In the genomic region with DNA sequence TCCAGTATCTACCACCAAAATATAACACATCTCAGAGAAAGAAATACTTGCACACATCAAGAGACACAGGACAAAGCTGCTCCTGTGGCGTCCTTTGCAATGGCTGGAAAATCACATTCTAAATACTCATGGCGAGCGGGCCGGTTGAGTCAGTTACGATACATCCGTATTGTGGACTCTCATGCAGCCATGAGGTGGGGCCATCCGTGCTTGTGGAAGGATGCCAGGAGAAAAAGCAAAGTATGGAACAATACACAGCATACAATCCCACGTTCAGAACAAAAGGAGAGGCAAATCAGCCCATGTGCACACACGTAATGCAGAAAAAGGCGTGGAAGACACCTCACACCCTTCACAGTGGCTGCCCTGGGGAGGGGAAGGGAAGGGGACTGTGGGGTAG, we compare ENCODE assay signal across 15 cellular contexts. TPM values are rescaled to one million over a fixed set of nuclear protein-coding genes. Genes with fewer than 3 reads are reported as not detected.
A peak's percentile ranks its signal among the peaks of the same experiment; 100 is the strongest.
DNase-seq lines count a peak whose midpoint lies in the region; ATAC-seq and TF ChIP-seq lines count a peak whose summit lies in the region.
"Had no signal": no experiment of that assay in that cellular context is flagged by ENCODE, and none has a peak within 500 bp of the region (broad histone marks: within the 10 kb centered on the region; RNA-seq: fewer than 3 reads in every experiment).

No MANE protein-coding gene starts in this region.

- CTCF ChIA-PET in IMR-90 (lab: Yijun Ruan, JAX), result no interaction called here

- in situ Hi-C loops in IMR-90 (cut with MboI; ENCODE audit: low sequenced_read_pairs), result no loop called here
- in situ Hi-C loops in astrocyte of the spinal cord (cut with HindIII; ENCODE audit: low sequenced_read_pairs), result no loop called here

- H3K27ac ChIP-seq in IMR-90 (ENCODE audit: insufficient read depth, low read length) (no peak overlapping the region), esophagus (ENCODE audit: low read depth in 2 of 2, low read length in 1 of 2) (peak overlapping the region; percentile 53 to 72), prostate gland (no peak overlapping the region), heart left ventricle (no peak overlapping the region)
- H3K27ac ChIP-seq: HL-60 had no signal

- no peaks in the 10 kb centered on the region for H3K9me3 ChIP-seq in IMR-90 (ENCODE audit: control insufficient read depth, insufficient read depth, low read length)
- H3K9me3 ChIP-seq in esophagus (ENCODE audit: control insufficient read depth in 2 of 2, insufficient read depth in 1 of 2, low read depth in 1 of 2, low read length in 1 of 2), result no peaks in the 10 kb centered on the region
- no peaks in the 10 kb centered on the region for H3K9me3 ChIP-seq in prostate gland
- H3K9me3 ChIP-seq in heart left ventricle, result no peaks in the 10 kb centered on the region

- no peak for ATAC-seq in IMR-90 (ENCODE audit: low read depth)
- ATAC-seq in heart left ventricle, result no peak
- ATAC-seq: Right ventricle myocardium inferior had no signal

- H3K27me3 ChIP-seq in IMR-90 (ENCODE audit: control insufficient read depth, insufficient read depth, low read length) (no peaks in the 10 kb centered on the region), esophagus (ENCODE audit: control insufficient read depth in 1 of 2, insufficient read depth in 2 of 2, low read length in 2 of 2) (no peaks in the 10 kb centered on the region), prostate gland (replicated peaks; ENCODE audit: insufficient read depth) (no peaks in the 10 kb centered on the region), heart left ventricle (no peaks in the 10 kb centered on the region)

- H2AK9ac ChIP-seq in IMR-90 (replicated peaks; ENCODE audit: low read depth, low read length, poor library complexity), result no peak overlapping the region

- H3K4me2 ChIP-seq in IMR-90 (ENCODE audit: low read depth, low read length), result no peak overlapping the region

- H2BK15ac ChIP-seq in IMR-90 (ENCODE audit: low read depth, low read length), result no peak overlapping the region

- no peak overlapping the region for H2BK120ac ChIP-seq in IMR-90 (ENCODE audit: low read depth, low read length)

- H3K4me3 Mint-ChIP-seq in immature natural killer cell, result no peak overlapping the region

- intact Hi-C loops in IMR-90 (cut with micrococcal nuclease) (no loop called here), prostate gland (cut with DNase I) (no loop called here), heart left ventricle (cut with DNase I) (no loop called here)

- dilution Hi-C loops in IMR-90 (cut with HindIII; ENCODE audit: low sequenced_read_pairs, unreplicated experiment), result no loop called here

- no peak overlapping the region for H3K4me3 ChIP-seq in IMR-90 (ENCODE audit: insufficient read depth, low read depth, low read length)
- H3K4me3 ChIP-seq in astrocyte of the spinal cord (ENCODE audit: low read depth, low read length), result no peak overlapping the region
- H3K4me3 ChIP-seq in esophagus (ENCODE audit: low read depth in 1 of 2, low read length in 2 of 2), result no peak overlapping the region
- H3K4me3 ChIP-seq in prostate gland, result no peak overlapping the region
- H3K4me3 ChIP-seq in heart left ventricle, result no peak overlapping the region

- H4K8ac ChIP-seq in IMR-90 (ENCODE audit: low read depth in 2 of 2, low read length in 2 of 2), result no peak overlapping the region

- H3K36me3 ChIP-seq in IMR-90 (ENCODE audit: control insufficient read depth, insufficient read depth, low read length) (peaks cover 16% of the 10 kb centered on the region), esophagus (ENCODE audit: control insufficient read depth in 2 of 2, insufficient read depth in 2 of 2, low read length in 1 of 2) (peaks cover 5 to 25% of the 10 kb centered on the region in 2 donors), prostate gland (peaks cover 0 to 4% of the 10 kb centered on the region in 2 donors), heart left ventricle (peaks cover 0 to 91% (median 60%) of the 10 kb centered on the region in 9 donors)

- H2BK5ac ChIP-seq in IMR-90 (ENCODE audit: low read depth, low read length, poor library complexity, severe bottlenecking), result no peak overlapping the region

- TF ChIP-seq CTCF in IMR-90 (conservative IDR thresholded peaks at IDR 0.05; ENCODE audit: low read depth, low read length) (no peak), astrocyte of the spinal cord (IDR thresholded peaks at IDR 0.05; ENCODE audit: low read depth, low read length) (no peak), prostate gland (IDR thresholded peaks at IDR 0.05) (no peak), heart left ventricle (IDR thresholded peaks at IDR 0.05) (no peak)

- no peak overlapping the region for H3K9ac ChIP-seq in IMR-90 (ENCODE audit: low read depth, low read length)

- H2AK5ac ChIP-seq in IMR-90 (ENCODE audit: low read depth, low read length), result no peak overlapping the region

- peaks cover 5% of the 10 kb centered on the region; the same call in 1 of the 2 replicates for H4K20me1 ChIP-seq in IMR-90 (ENCODE audit: insufficient read depth, low read length)

- no peak for TF ChIP-seq RAD21 in IMR-90 (IDR thresholded peaks at IDR 0.05; ENCODE audit: low read length)

- H3K4ac ChIP-seq in IMR-90 (ENCODE audit: low read depth, low read length), result no peak overlapping the region

- H2BK20ac ChIP-seq in IMR-90 (ENCODE audit: low read depth, low read length), result no peak overlapping the region

- no peak overlapping the region for H3K56ac ChIP-seq in IMR-90 (ENCODE audit: extremely low read depth, insufficient read depth, low read length)

- no peak overlapping the region for H3K27ac Mint-ChIP-seq in immature natural killer cell

- H4K5ac ChIP-seq in IMR-90 (ENCODE audit: low read depth, low read length), result no peak overlapping the region

- no peak overlapping the region for H3K18ac ChIP-seq in IMR-90 (ENCODE audit: low read depth, low read length)

- POLR2A ChIA-PET in IMR-90 (lab: Charles Lee; ENCODE audit: unreplicated experiment), result no interaction called here

- no peaks in the 10 kb centered on the region; the same call in 1 of the 2 replicates for H3K9me1 ChIP-seq in IMR-90 (ENCODE audit: insufficient read depth, low read length)

- H3K4me1 ChIP-seq in IMR-90 (ENCODE audit: control insufficient read depth, insufficient read depth, low read length), result no peaks in the 10 kb centered on the region
- no peaks in the 10 kb centered on the region for H3K4me1 ChIP-seq in esophagus (ENCODE audit: control insufficient read depth in 2 of 2, insufficient read depth in 2 of 2, low read length in 1 of 2)
- H3K4me1 ChIP-seq in prostate gland (replicated peaks), result no peaks in the 10 kb centered on the region
- H3K4me1 ChIP-seq in heart left ventricle, result no peaks in the 10 kb centered on the region

- no peaks in the 10 kb centered on the region for H3K79me1 ChIP-seq in IMR-90 (ENCODE audit: low read depth in 1 of 2, low read length in 2 of 2)

- no peaks in the 10 kb centered on the region for H3K27me3 Mint-ChIP-seq in immature natural killer cell (ENCODE audit: low read depth in 3 of 3)

- no peak overlapping the region for H3K14ac ChIP-seq in IMR-90 (replicated peaks; ENCODE audit: low read depth, low read length)

- TF ChIP-seq POLR2A in IMR-90 (IDR thresholded peaks at IDR 0.05; ENCODE audit: low read depth, low read length) (no peak), prostate gland (IDR thresholded peaks at IDR 0.05) (no peak), heart left ventricle (IDR thresholded peaks at IDR 0.05) (no peak)

- peak; percentile 23 for DNase-seq in IMR-90
- peak; percentile 44 for DNase-seq in astrocyte of the spinal cord (ENCODE audit: low read depth, low spot score)
- peak; percentile 47 for DNase-seq in prostate gland (ENCODE audit: low spot score)
- DNase-seq in immature natural killer cell, result no peak
- DNase-seq in heart left ventricle, result no peak
- no peak for DNase-seq in activated T-cell treated with anti-CD3 and anti-CD28 coated beads, Interleukin-2, amount 50 U/mL, for 48 hours
- DNase-seq: COR-L47, EL, HCEC 1CT, NCI-H1436 treated with DMSO at 0.1 percent for 48 hours, NCI-H2029 treated with DMSO at 0.1 percent for 48 hours, NCI-H510A had no signal

- no TSS peak for BruUV-seq in IMR-90 (replicated peaks; lab: Mats Ljungman, UMichigan)

- peak overlapping the region; percentile 21 for H2AFZ ChIP-seq in IMR-90 (replicated peaks; ENCODE audit: low read length, poor library complexity)

- H3K36me3 Mint-ChIP-seq in immature natural killer cell, result peaks cover 5 to 25% (median 8%) of the 10 kb centered on the region in 3 donors

- no peaks in the 10 kb centered on the region for H3K4me1 Mint-ChIP-seq in immature natural killer cell

- H4K91ac ChIP-seq in IMR-90 (ENCODE audit: insufficient read depth, low read depth, low read length), result no peak overlapping the region

- H3K23ac ChIP-seq in IMR-90 (ENCODE audit: low read depth, low read length), result no peak overlapping the region

- no peaks in the 10 kb centered on the region for H3K9me3 Mint-ChIP-seq in immature natural killer cell

- WGBS in IMR-90 (ENCODE audit: extremely low coverage in 2 of 2, insufficient read length in 1 of 2), 2 experiments, result no CpG with 5 or more reads among the region's 10 CpGs
- 57 to 62% methylated on average over 10 of the region's 10 CpGs for WGBS in esophagus, 2 donors
- WGBS in prostate gland, result 53% methylated on average over 10 of the region's 10 CpGs
- WGBS in heart left ventricle, 4 donors, result 77 to 80% (median 77%) methylated on average over 10 of the region's 10 CpGs

RNA-seq across cellular contexts. Expression of a gene that starts 13.1 kb away (rescaled TPM):
- total RNA-seq in IMR-90 (2012; rRNA removed), result 3.9 and 5.7 TPM in 2 replicates
- 18.9 and 19.6 TPM in 2 replicates for polyA plus RNA-seq in IMR-90 (2012; rRNA removed)
- 10.3 and 22.1 TPM in 2 replicates for polyA plus RNA-seq in IMR-90 (2012; cell fraction: cytosol; rRNA removed)
- 17.2 and 49.7 TPM in 2 replicates for polyA plus RNA-seq in IMR-90 (2012; cell fraction: nucleus; rRNA removed; ENCODE audit: low replicate concordance)
- polyA plus RNA-seq in esophagus, result 10 to 100 TPM; 26.5 to 30.7 TPM
- 10 to 100 TPM; 45.4 to 47.9 TPM for total RNA-seq in prostate gland
- polyA plus RNA-seq in immature natural killer cell, result 10 to 100 TPM; 21.1 to 53.4 (median 26.3) TPM
- total RNA-seq in heart left ventricle, result 10 to 100 TPM in 8 of 9 donors, 1 to 10 TPM in 1; 7.3 to 37.2 (median 15.6) TPM
- 10 to 100 TPM in 1 of 2 donors, 1 to 10 TPM in 1; 7.6 to 27.5 TPM for polyA plus RNA-seq in heart left ventricle

RNA-seq across cellular contexts. Expression of a gene that starts 18.2 kb away (rescaled TPM):
- total RNA-seq in IMR-90 (2012; rRNA removed) (2.5 and 3.9 TPM in 2 replicates), prostate gland (10 to 100 TPM in 1 of 2 donors, 1 to 10 TPM in 1; 6.3 to 31.0 TPM), heart left ventricle (10 to 100 TPM in 2 of 9 donors, 1 to 10 TPM in 7; 1.2 to 13.0 (median 2.3) TPM)
- polyA plus RNA-seq in IMR-90 (2012; rRNA removed) (13.9 and 14.6 TPM in 2 replicates), esophagus (1 to 10 TPM; 1.5 to 1.9 TPM), immature natural killer cell (not detected), heart left ventricle (1 to 10 TPM; 1.4 to 8.7 TPM)
- polyA plus RNA-seq in IMR-90 (2012; cell fraction: cytosol; rRNA removed), result 14.5 and 21.7 TPM in 2 replicates
- 17.6 and 36.8 TPM in 2 replicates for polyA plus RNA-seq in IMR-90 (2012; cell fraction: nucleus; rRNA removed; ENCODE audit: low replicate concordance)

RNA-seq across cellular contexts. Expression of a gene that starts 55.2 kb away (rescaled TPM):
- total RNA-seq in IMR-90 (2012; rRNA removed) (143 and 206 TPM in 2 replicates), prostate gland (100 to 1,000 TPM in 1 of 2 donors, 10 to 100 TPM in 1; 93.0 to 113 TPM), heart left ventricle (100 to 1,000 TPM; 226 to 617 (median 341) TPM)
- polyA plus RNA-seq in IMR-90 (2012; rRNA removed) (122 and 125 TPM in 2 replicates), esophagus (100 to 1,000 TPM in 1 of 2 donors, 10 to 100 TPM in 1; 36.5 to 102 TPM), immature natural killer cell (100 to 1,000 TPM; 142 to 299 (median 173) TPM), heart left ventricle (100 to 1,000 TPM; 174 to 305 TPM)
- polyA plus RNA-seq in IMR-90 (2012; cell fraction: cytosol; rRNA removed), result 81.1 and 183 TPM in 2 replicates
- 21.4 and 51.0 TPM in 2 replicates for polyA plus RNA-seq in IMR-90 (2012; cell fraction: nucleus; rRNA removed; ENCODE audit: low replicate concordance)

Comparison
In these comparisons a context has a peak if more than half of its experiments do, and no peak if none do; other contexts are left out.
1. DNase-seq: peak in IMR-90 (single experiment), astrocyte of the spinal cord (single experiment) and prostate gland (single experiment); none in immature natural killer cell (0 of 3), heart left ventricle (0 of 5) and activated T-cell treated with anti-CD3 and anti-CD28 coated beads, Interleukin-2, amount 50 U/mL, for 48 hours (0 of 2).
2. H3K27ac ChIP-seq: peak in esophagus (2 of 2); none in IMR-90 (single experiment), prostate gland (0 of 2) and heart left ventricle (0 of 12).